ENCODE assay signal across 7 cellular contexts in genomic region chr1:6489799-6490180, GRCh38. TPM values are rescaled to one million over a fixed set of nuclear protein-coding genes. Genes with fewer than 3 reads are reported as not detected.
DNase-seq lines count a peak whose midpoint lies in the region; ATAC-seq, FAIRE-seq and TF ChIP-seq lines count a peak whose summit lies in the region.

No MANE protein-coding gene starts in this region.

- POLR2A ChIA-PET in endothelial cell of umbilical vein (lab: Charles Lee) = no interaction called here

- FAIRE-seq in GM12892 (lab: Jason Lieb, UNC) (peak; percentile 91), endothelial cell of umbilical vein (lab: Jason Lieb, UNC) (peak; percentile 38)

- intact Hi-C loops in endothelial cell of umbilical vein (cut with micrococcal nuclease) = loop anchor here (1.0 to 10.0 kb wide), 4 partner anchors 66 to 295 kb away; partner anchors contain the start of genes CAMTA1 and KLHL21
- intact Hi-C loops in mucosa of descending colon (cut with DNase I, micrococcal nuclease) = no loop called here

- TF ChIP-seq POLR2A in GM12892 (IDR thresholded peaks at IDR 0.05; ENCODE audit: low read depth, low read length) = no peak
- TF ChIP-seq POLR2A in endothelial cell of umbilical vein (IDR thresholded peaks at IDR 0.05; ENCODE audit: low read depth, low read length) = no peak

- H2AFZ ChIP-seq in endothelial cell of umbilical vein (ENCODE audit: low read depth, low read length) = peak overlapping the region; percentile 33

- BruUV-seq in endothelial cell of umbilical vein (replicated peaks; lab: Mats Ljungman, UMichigan) = no TSS peak

- dilution Hi-C loops in endothelial cell of umbilical vein (cut with MboI; ENCODE audit: extremely low pct_ligation_motif_present, low sequenced_read_pairs) = no loop called here

- peak overlapping the region; percentile 79 for H3K4me2 ChIP-seq in endothelial cell of umbilical vein (ENCODE audit: insufficient read depth, low read length)

- H3K36me3 ChIP-seq in endothelial cell of umbilical vein (ENCODE audit: control insufficient read depth in 2 of 2, extremely low read depth in 1 of 2, insufficient read depth in 2 of 2, low read length in 2 of 2) (no peaks in the 10 kb centered on the region), mucosa of descending colon (ENCODE audit: low read depth) (no peaks in the 10 kb centered on the region)

- no peaks in the 10 kb centered on the region for H3K27me3 ChIP-seq in endothelial cell of umbilical vein (ENCODE audit: control insufficient read depth in 2 of 2, insufficient read depth in 2 of 2, low read length in 2 of 2)

- peaks cover 44% of the 10 kb centered on the region for H3K4me1 ChIP-seq in endothelial cell of umbilical vein (ENCODE audit: control insufficient read depth, extremely low read depth, insufficient read depth, low read length)
- H3K4me1 ChIP-seq in mucosa of descending colon (ENCODE audit: low read depth) = peaks cover 32% of the 10 kb centered on the region

- ATAC-seq in HG03135 (IDR thresholded peaks at IDR 0.05; ENCODE audit: unreplicated experiment) (peak; percentile 46), mucosa of descending colon (peak; percentile 81)

- H3K9me1 ChIP-seq in endothelial cell of umbilical vein (replicated peaks; ENCODE audit: control insufficient read depth, extremely low read depth, insufficient read depth, low read length) = no peaks in the 10 kb centered on the region

- peak overlapping the region; percentile 86 for H3K27ac ChIP-seq in endothelial cell of umbilical vein (ENCODE audit: insufficient read depth, low read depth, low read length)

- H3K9me3 ChIP-seq in endothelial cell of umbilical vein (replicated peaks; ENCODE audit: control insufficient read depth, insufficient read depth, low read length) (no peaks in the 10 kb centered on the region), mucosa of descending colon (no peaks in the 10 kb centered on the region)

- peak overlapping the region; percentile 26 to 62 (median 43) for H3K4me3 ChIP-seq in endothelial cell of umbilical vein (replicated peaks in 1 of 3; ENCODE audit: insufficient read depth in 1 of 3, low read depth in 1 of 3, low read length in 3 of 3)
- peak overlapping the region; percentile 59 for H3K4me3 ChIP-seq in mucosa of descending colon

- peaks cover 4% of the 10 kb centered on the region for H3K79me2 ChIP-seq in endothelial cell of umbilical vein (ENCODE audit: control insufficient read depth, insufficient read depth, low read length)

- peak overlapping the region; percentile 58 for H3K9ac ChIP-seq in endothelial cell of umbilical vein (replicated peaks; ENCODE audit: extremely low read depth, insufficient read depth, low read length)

- DNase-seq in GM12892 (ENCODE audit: insufficient read length) (peak; percentile 98), NCI-H748 (lab: John Stamatoyannopoulos, UW; ENCODE audit: unreplicated experiment) (peak; percentile 67), endothelial cell of umbilical vein (ENCODE audit: low read depth, low spot score) (peak; percentile 71), mucosa of descending colon (peak; percentile 80 to 87 (median 83))
- DNase-seq in activated CD8-positive, alpha-beta memory T cell treated with anti-CD3 and anti-CD28 coated beads for 48 hours (ENCODE audit: low read depth in 2 of 3, low spot score in 2 of 3) = peak; percentile 51 to 68 (median 65)
- DNase-seq in stimulated activated CD8-positive, alpha-beta memory T cell treated with anti-CD3 and anti-CD28 coated beads, Interleukin-4, amount 100 ng/mL, for 24 hours (ENCODE audit: low read depth) = peak; percentile 61

- no peaks in the 10 kb centered on the region for H4K20me1 ChIP-seq in endothelial cell of umbilical vein (replicated peaks; ENCODE audit: control insufficient read depth, extremely low read depth, insufficient read depth, low read length)

- TF ChIP-seq CTCF in endothelial cell of umbilical vein (IDR thresholded peaks at IDR 0.05; ENCODE audit: extremely low read depth in 1 of 2, insufficient read depth in 1 of 2, low read depth in 1 of 2, low read length in 2 of 2) = peak; percentile 90 to 97
- peak; percentile 94 for TF ChIP-seq CTCF in mucosa of descending colon (IDR thresholded peaks at IDR 0.05)

- CTCF ChIA-PET in endothelial cell of umbilical vein (lab: Charles Lee) = interaction anchor here (0.8 to 10.9 kb wide), 11 partner anchors 9 to 285 kb away, joined by 3 to 113 read pairs (median 4); partner anchors contain the start of gene NOL9

TF ChIP-seq in endothelial cell of umbilical vein, 7 proteins besides CTCF, POLR2A, EP300 and RAD21:
- TF ChIP-seq MYC (IDR thresholded peaks at IDR 0.05; ENCODE audit: low read depth, low read length) (no peak), GATA2 (IDR thresholded peaks at IDR 0.05; ENCODE audit: insufficient read depth, insufficient read length, low read depth, low read length) (no peak), MAX (IDR thresholded peaks at IDR 0.05; ENCODE audit: insufficient read depth, insufficient read length) (no peak), FOS (IDR thresholded peaks at IDR 0.05; ENCODE audit: borderline replicate concordance, insufficient read depth, low read length) (no peak), JUN (IDR thresholded peaks at IDR 0.05; ENCODE audit: borderline replicate concordance, insufficient read depth, insufficient read length, low read depth) (no peak), POLR2AphosphoS5 (IDR thresholded peaks at IDR 0.05; ENCODE audit: insufficient read depth, low read depth, low read length) (no peak), EZH2 (IDR thresholded peaks at IDR 0.05; ENCODE audit: borderline replicate concordance, low read depth, low read length, severe bottlenecking) (no peak)

RNA-seq across cellular contexts. Expression of gene PLEKHG5, which starts 1.7 kb away (rescaled TPM):
- polyA plus RNA-seq in GM12892 (2012; ENCODE audit: missing spikeins) = 0.11 TPM
- total RNA-seq in endothelial cell of umbilical vein (56.9 and 68.3 TPM in 2 replicates), mucosa of descending colon (10 to 100 TPM; 20.1 to 32.9 (median 20.2) TPM)
- 30.6 and 40.8 TPM in 2 replicates for polyA plus RNA-seq in endothelial cell of umbilical vein
- 15.3 and 21.4 TPM in 2 replicates for polyA plus RNA-seq in endothelial cell of umbilical vein (2011; cell fraction: cytosol; rRNA removed)
- polyA plus RNA-seq in endothelial cell of umbilical vein (2011; cell fraction: nucleus; rRNA removed) = 140 and 157 TPM in 2 replicates
- 25.4 and 32.1 TPM in 2 replicates for polyA plus RNA-seq in endothelial cell of umbilical vein (2012)
- polyA minus RNA-seq in endothelial cell of umbilical vein = 24.3 and 28.8 TPM in 2 replicates
- 1.3 TPM for polyA minus RNA-seq in endothelial cell of umbilical vein (2011; cell fraction: cytosol; rRNA and poly(A)+ RNA removed)
- polyA minus RNA-seq in endothelial cell of umbilical vein (2011; cell fraction: nucleus; rRNA and poly(A)+ RNA removed) = 33.5 and 67.5 TPM in 2 replicates

RNA-seq across cellular contexts. Expression of gene TNFRSF25, which starts 23.8 kb away (rescaled TPM):
- not detected for polyA plus RNA-seq in GM12892 (2012; ENCODE audit: missing spikeins)
- total RNA-seq in endothelial cell of umbilical vein (33.9 and 48.7 TPM in 2 replicates), mucosa of descending colon (10 to 100 TPM; 18.3 to 45.1 (median 35.3) TPM)
- polyA plus RNA-seq in endothelial cell of umbilical vein = 38.8 and 52.9 TPM in 2 replicates
- polyA plus RNA-seq in endothelial cell of umbilical vein (2011; cell fraction: cytosol; rRNA removed) = 8.5 and 11.8 TPM in 2 replicates
- polyA plus RNA-seq in endothelial cell of umbilical vein (2011; cell fraction: nucleus; rRNA removed) = 247 and 252 TPM in 2 replicates
- 18.0 and 27.4 TPM in 2 replicates for polyA plus RNA-seq in endothelial cell of umbilical vein (2012)
- 11.2 and 23.6 TPM in 2 replicates for polyA minus RNA-seq in endothelial cell of umbilical vein
- not detected for polyA minus RNA-seq in endothelial cell of umbilical vein (2011; cell fraction: cytosol; rRNA and poly(A)+ RNA removed)
- polyA minus RNA-seq in endothelial cell of umbilical vein (2011; cell fraction: nucleus; rRNA and poly(A)+ RNA removed) = 31.3 and 39.8 TPM in 2 replicates

Comparison
In these comparisons a context has a peak if more than half of its experiments do, and no peak if none do; other contexts are left out.
1. Peak in every context shown above with its lines: DNase-seq, ATAC-seq, H3K4me3 ChIP-seq and H3K27ac ChIP-seq.